In genomic region chr2:187934236-187934635, GRCh38 we compare ENCODE assay signal across 14 cellular contexts.
DNase-seq lines count a peak whose midpoint lies in the region; ATAC-seq and TF ChIP-seq lines count a peak whose summit lies in the region.
"Had no signal": no experiment of that assay in that cellular context is flagged by ENCODE, and none has a peak within 500 bp of the region (broad histone marks: within the 10 kb centered on the region; RNA-seq: fewer than 3 reads in every experiment).

No MANE protein-coding gene starts in this region.

- no peak overlapping the region for H3K14ac ChIP-seq in trophoblast cell (ENCODE audit: low read length)

- no peaks in the 10 kb centered on the region for H3K36me3 ChIP-seq in trophoblast cell (ENCODE audit: control insufficient read depth in 1 of 2, insufficient read depth in 2 of 2, low read length in 2 of 2)
- no peaks in the 10 kb centered on the region for H3K36me3 ChIP-seq in tibial artery
- H3K36me3 ChIP-seq in colonic mucosa = no peaks in the 10 kb centered on the region
- no peaks in the 10 kb centered on the region for H3K36me3 ChIP-seq in breast epithelium
- H3K36me3 ChIP-seq: HAP-1 had no signal

- H3K4me1 ChIP-seq in trophoblast cell (ENCODE audit: control insufficient read depth in 1 of 2, insufficient read depth in 2 of 2, low read length in 2 of 2) (no peaks in the 10 kb centered on the region), tibial artery (peaks cover 0 to 8% (median 0%) of the 10 kb centered on the region in 4 donors), colonic mucosa (no peaks in the 10 kb centered on the region), breast epithelium (no peaks in the 10 kb centered on the region)
- H3K4me1 ChIP-seq: Caco-2, HAP-1 had no signal

- ATAC-seq in Right ventricle myocardium inferior (peak; percentile 37), Right ventricle myocardium superior (ENCODE audit: poor library complexity) (no peak)
- ATAC-seq: CD8-positive, alpha-beta T cell had no signal

- H4K8ac ChIP-seq in trophoblast cell (ENCODE audit: low read depth, low read length) = no peak overlapping the region

- H3K4ac ChIP-seq in trophoblast cell (ENCODE audit: low read depth, low read length) = no peak overlapping the region

- H2AFZ ChIP-seq in trophoblast cell (ENCODE audit: insufficient read depth, low read length, poor library complexity) = no peak overlapping the region

- H2AK5ac ChIP-seq in trophoblast cell (ENCODE audit: low read length) = no peak overlapping the region

- TF ChIP-seq CTCF in coronary artery (IDR thresholded peaks at IDR 0.05) (no peak), tibial artery (IDR thresholded peaks at IDR 0.05) (no peak), colonic mucosa (IDR thresholded peaks at IDR 0.05) (no peak), breast epithelium (IDR thresholded peaks at IDR 0.05) (no peak)

- H3K27ac ChIP-seq in coronary artery (no peak overlapping the region), trophoblast cell (ENCODE audit: low read depth, low read length) (no peak overlapping the region), tibial artery (no peak overlapping the region), colonic mucosa (no peak overlapping the region), breast epithelium (no peak overlapping the region)
- H3K27ac ChIP-seq: 22Rv1 had no signal

- H3K4me2 ChIP-seq in trophoblast cell (ENCODE audit: low read length) = no peak overlapping the region

- H4K12ac ChIP-seq in trophoblast cell (ENCODE audit: low read depth, low read length) = no peak overlapping the region

- no peak overlapping the region for H2BK120ac ChIP-seq in trophoblast cell (ENCODE audit: insufficient read depth, low read length, poor library complexity)

- no peaks in the 10 kb centered on the region for H3K79me1 ChIP-seq in trophoblast cell (ENCODE audit: low read length)

- no peak overlapping the region for H4K91ac ChIP-seq in trophoblast cell (ENCODE audit: low read depth, low read length)

- no peak overlapping the region for H3K9ac ChIP-seq in trophoblast cell (ENCODE audit: low read length)
- H3K9ac ChIP-seq in colonic mucosa (ENCODE audit: low read depth in 2 of 2, low read length in 2 of 2) = no peak overlapping the region

- DNase-seq in Right ventricle myocardium inferior (ENCODE audit: missing footprints) = no peak
- no peak for DNase-seq in Right ventricle myocardium superior
- DNase-seq in coronary artery (ENCODE audit: low spot score) = no peak
- DNase-seq in trophoblast cell = peak; percentile 56 to 65
- DNase-seq in tibial artery = no peak
- no peak for DNase-seq in colonic mucosa
- no peak for DNase-seq in breast epithelium (ENCODE audit: low spot score in 2 of 2)
- DNase-seq in cerebellar cortex (ENCODE audit: low spot score) = no peak
- DNase-seq: Caco-2; CD8-positive, alpha-beta T cell; DMS53; GF-D8 had no signal

- H3K79me2 ChIP-seq in trophoblast cell (ENCODE audit: control insufficient read depth, insufficient read depth, low read length, poor library complexity) = no peaks in the 10 kb centered on the region

- H2BK12ac ChIP-seq in trophoblast cell (ENCODE audit: low read length) = no peak overlapping the region

- H3K9me3 ChIP-seq in trophoblast cell (ENCODE audit: insufficient read depth, low read depth, low read length) (peaks cover 3% of the 10 kb centered on the region), tibial artery (no peaks in the 10 kb centered on the region), colonic mucosa (no peaks in the 10 kb centered on the region), breast epithelium (no peaks in the 10 kb centered on the region)
- H3K9me3 ChIP-seq: Caco-2, HAP-1 had no signal

- no peak overlapping the region for H3K18ac ChIP-seq in trophoblast cell (ENCODE audit: low read length)

- no CpG with 5 or more reads among the region's 6 CpGs for WGBS in trophoblast cell (ENCODE audit: extremely low coverage, insufficient coverage, insufficient read length)

- H3K23ac ChIP-seq in trophoblast cell (ENCODE audit: low read length) = no peak overlapping the region

- intact Hi-C loops in Right ventricle myocardium inferior (cut with DNase I) = no loop called here
- intact Hi-C loops in Right ventricle myocardium superior (cut with DNase I) = no loop called here
- intact Hi-C loops in tibial artery (cut with DNase I; ENCODE audit: low total_unique reads) = no loop called here
- intact Hi-C loops in colonic mucosa (cut with DNase I) = no loop called here
- intact Hi-C loops in breast epithelium (cut with DNase I; ENCODE audit: low total_unique reads) = no loop called here

- H3K27me3 ChIP-seq in trophoblast cell (ENCODE audit: insufficient read depth, low read length) (no peaks in the 10 kb centered on the region), tibial artery (no peaks in the 10 kb centered on the region), colonic mucosa (no peaks in the 10 kb centered on the region), breast epithelium (no peaks in the 10 kb centered on the region)

- H3K4me3 ChIP-seq in coronary artery (peak overlapping the region; percentile 56), trophoblast cell (ENCODE audit: low read depth, low read length) (no peak overlapping the region), tibial artery (peak overlapping the region; percentile 3 to 13), colonic mucosa (no peak overlapping the region), breast epithelium (no peak overlapping the region)
- H3K4me3 ChIP-seq: HAP-1 had no signal

- no peak for TF ChIP-seq POLR2A in breast epithelium (IDR thresholded peaks at IDR 0.05)

- no peak overlapping the region for H2BK5ac ChIP-seq in trophoblast cell (ENCODE audit: low read depth, low read length, poor library complexity)

Comparison
In these comparisons a context has a peak if more than half of its experiments do, and no peak if none do; other contexts are left out.
1. DNase-seq: peak in trophoblast cell (2 of 2); none in Right ventricle myocardium inferior (single experiment), Right ventricle myocardium superior (single experiment), coronary artery (single experiment), tibial artery (0 of 2), colonic mucosa (single experiment), breast epithelium (0 of 2) and cerebellar cortex (single experiment).
2. H3K4me3 ChIP-seq: peak in coronary artery (single experiment) and tibial artery (2 of 2); none in trophoblast cell (single experiment), colonic mucosa (single experiment) and breast epithelium (0 of 3).